ENCODE assay signal across 26 cellular contexts in the genomic region with DNA sequence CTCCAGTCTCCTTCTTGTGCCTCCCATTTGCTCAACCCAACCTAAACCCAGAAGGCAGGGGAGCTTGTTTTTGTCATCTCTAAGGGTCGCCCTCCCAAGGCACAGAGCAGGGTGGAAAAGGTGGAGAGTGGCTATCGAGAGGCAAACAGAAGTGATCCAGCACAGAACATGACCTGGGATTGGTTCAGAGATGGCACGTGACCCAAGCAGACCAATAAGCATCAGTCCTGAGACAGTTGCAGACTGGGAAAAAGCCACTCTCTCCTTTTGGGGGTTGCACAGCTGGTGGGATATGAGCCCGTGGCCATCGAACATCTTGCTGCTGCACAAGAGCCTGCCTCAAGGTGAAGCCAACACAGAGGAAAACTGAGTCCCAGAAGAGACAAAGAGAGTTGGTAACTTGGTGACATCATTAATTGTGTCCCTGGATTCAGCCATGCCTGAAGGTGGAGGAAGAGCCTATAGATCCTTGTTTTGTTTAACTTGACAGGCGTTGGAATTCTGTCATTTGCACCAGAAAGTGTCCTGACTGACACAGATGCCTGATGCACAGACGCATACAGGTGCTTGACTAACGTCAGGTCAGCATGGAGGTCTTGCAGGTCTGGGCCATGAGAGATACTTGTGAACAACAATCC.
"Had no signal": no experiment of that assay in that cellular context is flagged by ENCODE, and none has a peak within 500 bp of the region (broad histone marks: within the 10 kb centered on the region; RNA-seq: fewer than 3 reads in every experiment).

No MANE protein-coding gene starts in this region.

- H3K4me1 ChIP-seq: colonic mucosa, gastrocnemius medialis, heart left ventricle, left lung, parathyroid adenoma, stomach, thyroid gland had no signal

- H3K4me2 ChIP-seq: hepatocyte, smooth muscle cell had no signal

- H2AFZ ChIP-seq: hepatocyte, parathyroid adenoma had no signal

- H3K4me3 ChIP-seq: colonic mucosa, gastrocnemius medialis, heart left ventricle, hepatocyte, left lung, smooth muscle cell, stomach, thyroid gland had no signal

- H3K27ac Mint-ChIP-seq: dendritic cell treated with granulocyte-macrophage colony-stimulating factor and Interleukin-4, amounts not matched to agents 40 ng/mL and 50 ng/mL, for 4 days; endodermal cell; naive thymus-derived CD8-positive, alpha-beta T cell; progenitor cell of endocrine pancreas; stimulated activated effector memory CD8-positive, alpha-beta T cell treated with anti-CD3 and anti-CD28 coated beads, Interleukin-12 subunit alpha, Interleukin-12 subunit beta, amount 100 ng/mL, for 72 hours; type B pancreatic cell had no signal

- ATAC-seq: esophagus mucosa; gastrocnemius medialis; heart left ventricle; left cardiac atrium; left lung; naive thymus-derived CD8-positive, alpha-beta T cell; sciatic nerve; stimulated activated effector memory CD8-positive, alpha-beta T cell treated with anti-CD3 and anti-CD28 coated beads, Interleukin-12 subunit alpha, Interleukin-12 subunit beta, amount 100 ng/mL, for 72 hours had no signal

- H3K9ac ChIP-seq: parathyroid adenoma had no signal

- H3K36me3 ChIP-seq: colonic mucosa, gastrocnemius medialis, heart left ventricle, left lung, stomach, thyroid gland had no signal

- H3K27ac ChIP-seq: colonic mucosa, epithelial cell of prostate, gastrocnemius medialis, heart left ventricle, hepatocyte, left lung, parathyroid adenoma, stomach, thyroid gland had no signal

- H3K9me3 Mint-ChIP-seq: dendritic cell treated with granulocyte-macrophage colony-stimulating factor and Interleukin-4, amounts not matched to agents 40 ng/mL and 50 ng/mL, for 4 days; endodermal cell; naive thymus-derived CD8-positive, alpha-beta T cell; stimulated activated effector memory CD8-positive, alpha-beta T cell treated with anti-CD3 and anti-CD28 coated beads, Interleukin-12 subunit alpha, Interleukin-12 subunit beta, amount 100 ng/mL, for 72 hours; type B pancreatic cell had no signal

- H3K9me3 ChIP-seq: colonic mucosa, gastrocnemius medialis, heart left ventricle, left lung, stomach, thyroid gland had no signal

- H3K4me1 Mint-ChIP-seq: naive thymus-derived CD8-positive, alpha-beta T cell; stimulated activated effector memory CD8-positive, alpha-beta T cell treated with anti-CD3 and anti-CD28 coated beads, Interleukin-12 subunit alpha, Interleukin-12 subunit beta, amount 100 ng/mL, for 72 hours had no signal

- DNase-seq: colonic mucosa; effector CD8-positive, alpha-beta T cell; endodermal cell; foreskin fibroblast; gastrocnemius medialis; heart left ventricle; left cardiac atrium; left lung; mesenchymal stem cell; midbrain; naive thymus-derived CD8-positive, alpha-beta T cell; stimulated activated CD4-positive, alpha-beta T cell treated with anti-CD3 and anti-CD28 coated beads, Interleukin-2, amount 100 ng/mL, for 24 hours; stimulated activated CD4-positive, alpha-beta T cell treated with anti-CD3 and anti-CD28 coated beads, Interleukin-4, amount 100 ng/mL, for 24 hours; stimulated activated naive CD4-positive, alpha-beta T cell treated with Interleukin-2 at 50 U/mL for 16 hours; stomach; thyroid gland had no signal

- H3K4me3 Mint-ChIP-seq: dendritic cell treated with granulocyte-macrophage colony-stimulating factor and Interleukin-4, amounts not matched to agents 40 ng/mL and 50 ng/mL, for 4 days; endodermal cell; naive thymus-derived CD8-positive, alpha-beta T cell; stimulated activated effector memory CD8-positive, alpha-beta T cell treated with anti-CD3 and anti-CD28 coated beads, Interleukin-12 subunit alpha, Interleukin-12 subunit beta, amount 100 ng/mL, for 72 hours; type B pancreatic cell had no signal

- H3K27me3 ChIP-seq: colonic mucosa, gastrocnemius medialis, heart left ventricle, hepatocyte, left lung, stomach, thyroid gland had no signal

- H3K36me3 Mint-ChIP-seq: naive thymus-derived CD8-positive, alpha-beta T cell; stimulated activated effector memory CD8-positive, alpha-beta T cell treated with anti-CD3 and anti-CD28 coated beads, Interleukin-12 subunit alpha, Interleukin-12 subunit beta, amount 100 ng/mL, for 72 hours; type B pancreatic cell had no signal

- H3K79me2 ChIP-seq: hepatocyte, parathyroid adenoma had no signal
